Comparison of ENCODE assay signal across 1 cellular context in genomic region chr1:248825909-248826760, GRCh38.
A peak's percentile ranks its signal among the peaks of the same experiment; 100 is the strongest.
TF ChIP-seq lines count a peak whose summit lies in the region.

TSS of gene SH3BP5L (minus strand) at chr1:248825915. CDS start at chr1:248824935, 980 bp downstream.

TF ChIP-seq in GM12878, 131 proteins besides CTCF, POLR2A, EP300 and RAD21 (continued from another document and continues in another):
- TF ChIP-seq, protein P1, sequence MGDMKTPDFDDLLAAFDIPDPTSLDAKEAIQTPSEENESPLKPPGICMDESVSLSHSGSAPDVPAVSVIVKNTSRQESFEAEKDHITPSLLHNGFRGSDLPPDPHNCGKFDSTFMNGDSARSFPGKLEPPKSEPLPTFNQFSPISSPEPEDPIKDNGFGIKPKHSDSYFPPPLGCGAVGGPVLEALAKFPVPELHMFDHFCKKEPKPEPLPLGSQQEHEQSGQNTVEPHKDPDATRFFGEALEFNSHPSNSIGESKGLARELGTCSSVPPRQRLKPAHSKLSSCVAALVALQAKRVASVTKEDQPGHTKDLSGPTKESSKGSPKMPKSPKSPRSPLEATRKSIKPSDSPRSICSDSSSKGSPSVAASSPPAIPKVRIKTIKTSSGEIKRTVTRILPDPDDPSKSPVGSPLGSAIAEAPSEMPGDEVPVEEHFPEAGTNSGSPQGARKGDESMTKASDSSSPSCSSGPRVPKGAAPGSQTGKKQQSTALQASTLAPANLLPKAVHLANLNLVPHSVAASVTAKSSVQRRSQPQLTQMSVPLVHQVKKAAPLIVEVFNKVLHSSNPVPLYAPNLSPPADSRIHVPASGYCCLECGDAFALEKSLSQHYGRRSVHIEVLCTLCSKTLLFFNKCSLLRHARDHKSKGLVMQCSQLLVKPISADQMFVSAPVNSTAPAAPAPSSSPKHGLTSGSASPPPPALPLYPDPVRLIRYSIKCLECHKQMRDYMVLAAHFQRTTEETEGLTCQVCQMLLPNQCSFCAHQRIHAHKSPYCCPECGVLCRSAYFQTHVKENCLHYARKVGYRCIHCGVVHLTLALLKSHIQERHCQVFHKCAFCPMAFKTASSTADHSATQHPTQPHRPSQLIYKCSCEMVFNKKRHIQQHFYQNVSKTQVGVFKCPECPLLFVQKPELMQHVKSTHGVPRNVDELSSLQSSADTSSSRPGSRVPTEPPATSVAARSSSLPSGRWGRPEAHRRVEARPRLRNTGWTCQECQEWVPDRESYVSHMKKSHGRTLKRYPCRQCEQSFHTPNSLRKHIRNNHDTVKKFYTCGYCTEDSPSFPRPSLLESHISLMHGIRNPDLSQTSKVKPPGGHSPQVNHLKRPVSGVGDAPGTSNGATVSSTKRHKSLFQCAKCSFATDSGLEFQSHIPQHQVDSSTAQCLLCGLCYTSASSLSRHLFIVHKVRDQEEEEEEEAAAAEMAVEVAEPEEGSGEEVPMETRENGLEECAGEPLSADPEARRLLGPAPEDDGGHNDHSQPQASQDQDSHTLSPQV (IDR thresholded peaks at IDR 0.05), result peak; percentile 52; the same call in 1 of the 2 replicates
- TF ChIP-seq NBN (IDR thresholded peaks at IDR 0.05) (peak; percentile 84), RBBP5 (conservative IDR thresholded peaks at IDR 0.05) (0 out of 2 replicates have a peak, but pooled peaks have one; percentile 35), ZSCAN29 (IDR thresholded peaks at IDR 0.05) (no peak), MXI1 (IDR thresholded peaks at IDR 0.05; ENCODE audit: low read depth, low read length) (peak; percentile 60; the same call in 1 of the 2 replicates), ZNF24 (IDR thresholded peaks at IDR 0.05) (peak; percentile 46; the same call in 1 of the 2 replicates), MAX (IDR thresholded peaks at IDR 0.05; ENCODE audit: low read depth, low read length) (no peak; the same call in 1 of the 2 replicates), KAT2A (conservative IDR thresholded peaks at IDR 0.05; ENCODE audit: control insufficient read depth, low read depth, low read length) (no peak), EGR1 (IDR thresholded peaks at IDR 0.05; ENCODE audit: borderline replicate concordance in 1 of 2, low read depth in 2 of 2, low read length in 2 of 2) (peak; percentile 56 to 98), HDGF (IDR thresholded peaks at IDR 0.05) (no peak), IRF4 (IDR thresholded peaks at IDR 0.05; ENCODE audit: low read depth, low read length) (no peak), ZNF274 (IDR thresholded peaks at IDR 0.05; ENCODE audit: insufficient read depth, insufficient read length) (no peak), NR2F1 (conservative IDR thresholded peaks at IDR 0.05) (peak; percentile 43; the same call in 1 of the 2 replicates), RUNX3 (IDR thresholded peaks at IDR 0.05; ENCODE audit: low read length) (peak; percentile 77), MYC (IDR thresholded peaks at IDR 0.05; ENCODE audit: insufficient read depth, insufficient read length, insufficient replicate concordance, low read length, severe bottlenecking) (no peak), POLR2AphosphoS5 (IDR thresholded peaks at IDR 0.05; ENCODE audit: low read length) (peak; percentile 65), TCF12 (IDR thresholded peaks at IDR 0.05; ENCODE audit: low read depth, low read length) (no peak), SPI1 (IDR thresholded peaks at IDR 0.05; ENCODE audit: borderline replicate concordance, insufficient read depth, low read depth, low read length) (no peak; the same call in 1 of the 2 replicates), TARDBP (IDR thresholded peaks at IDR 0.05; ENCODE audit: borderline replicate concordance) (no peak), LARP7 (IDR thresholded peaks at IDR 0.05) (peak; percentile 88; the same call in 1 of the 2 replicates), HDAC6 (IDR thresholded peaks at IDR 0.05; ENCODE audit: unreplicated experiment) (no peak), HSF1 (IDR thresholded peaks at IDR 0.05; ENCODE audit: low read depth, low read length) (no peak), STAT1 (conservative IDR thresholded peaks at IDR 0.05) (0 out of 2 replicates have a peak, but pooled peaks have one; percentile 30), SP1 (IDR thresholded peaks at IDR 0.05; ENCODE audit: low read depth, low read length) (peak; percentile 8), FOXK2 (IDR thresholded peaks at IDR 0.05) (peak; percentile 64), SKIL (IDR thresholded peaks at IDR 0.05; ENCODE audit: low read depth, poor library complexity, severe bottlenecking) (peak; percentile 23), BCL11A (IDR thresholded peaks at IDR 0.05; ENCODE audit: low read depth, low read length) (no peak), NRF1 (conservative IDR thresholded peaks at IDR 0.05; ENCODE audit: low read depth, low read length) (no peak; the same call in 1 of the 2 replicates), BHLHE40 (IDR thresholded peaks at IDR 0.05; ENCODE audit: borderline replicate concordance in 1 of 2, low read depth in 2 of 2, low read length in 1 of 2) (no peak; a peak in 1 of 4 replicates), GATAD2B (conservative IDR thresholded peaks at IDR 0.05; ENCODE audit: low read depth) (peak; percentile 62), PAX8 (IDR thresholded peaks at IDR 0.05) (no peak), FOXM1 (IDR thresholded peaks at IDR 0.05; ENCODE audit: low read depth, low read length) (no peak), CEBPZ (IDR thresholded peaks at IDR 0.05; ENCODE audit: low read depth, low read length) (no peak), STAT3 (IDR thresholded peaks at IDR 0.05; ENCODE audit: low read depth, low read length) (no peak)
- TF ChIP-seq, protein P2, sequence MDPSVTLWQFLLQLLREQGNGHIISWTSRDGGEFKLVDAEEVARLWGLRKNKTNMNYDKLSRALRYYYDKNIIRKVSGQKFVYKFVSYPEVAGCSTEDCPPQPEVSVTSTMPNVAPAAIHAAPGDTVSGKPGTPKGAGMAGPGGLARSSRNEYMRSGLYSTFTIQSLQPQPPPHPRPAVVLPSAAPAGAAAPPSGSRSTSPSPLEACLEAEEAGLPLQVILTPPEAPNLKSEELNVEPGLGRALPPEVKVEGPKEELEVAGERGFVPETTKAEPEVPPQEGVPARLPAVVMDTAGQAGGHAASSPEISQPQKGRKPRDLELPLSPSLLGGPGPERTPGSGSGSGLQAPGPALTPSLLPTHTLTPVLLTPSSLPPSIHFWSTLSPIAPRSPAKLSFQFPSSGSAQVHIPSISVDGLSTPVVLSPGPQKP (IDR thresholded peaks at IDR 0.05; ENCODE audit: low read depth, low read length), result no peak; the same call in 1 of the 2 replicates
- TF ChIP-seq, protein P3, sequence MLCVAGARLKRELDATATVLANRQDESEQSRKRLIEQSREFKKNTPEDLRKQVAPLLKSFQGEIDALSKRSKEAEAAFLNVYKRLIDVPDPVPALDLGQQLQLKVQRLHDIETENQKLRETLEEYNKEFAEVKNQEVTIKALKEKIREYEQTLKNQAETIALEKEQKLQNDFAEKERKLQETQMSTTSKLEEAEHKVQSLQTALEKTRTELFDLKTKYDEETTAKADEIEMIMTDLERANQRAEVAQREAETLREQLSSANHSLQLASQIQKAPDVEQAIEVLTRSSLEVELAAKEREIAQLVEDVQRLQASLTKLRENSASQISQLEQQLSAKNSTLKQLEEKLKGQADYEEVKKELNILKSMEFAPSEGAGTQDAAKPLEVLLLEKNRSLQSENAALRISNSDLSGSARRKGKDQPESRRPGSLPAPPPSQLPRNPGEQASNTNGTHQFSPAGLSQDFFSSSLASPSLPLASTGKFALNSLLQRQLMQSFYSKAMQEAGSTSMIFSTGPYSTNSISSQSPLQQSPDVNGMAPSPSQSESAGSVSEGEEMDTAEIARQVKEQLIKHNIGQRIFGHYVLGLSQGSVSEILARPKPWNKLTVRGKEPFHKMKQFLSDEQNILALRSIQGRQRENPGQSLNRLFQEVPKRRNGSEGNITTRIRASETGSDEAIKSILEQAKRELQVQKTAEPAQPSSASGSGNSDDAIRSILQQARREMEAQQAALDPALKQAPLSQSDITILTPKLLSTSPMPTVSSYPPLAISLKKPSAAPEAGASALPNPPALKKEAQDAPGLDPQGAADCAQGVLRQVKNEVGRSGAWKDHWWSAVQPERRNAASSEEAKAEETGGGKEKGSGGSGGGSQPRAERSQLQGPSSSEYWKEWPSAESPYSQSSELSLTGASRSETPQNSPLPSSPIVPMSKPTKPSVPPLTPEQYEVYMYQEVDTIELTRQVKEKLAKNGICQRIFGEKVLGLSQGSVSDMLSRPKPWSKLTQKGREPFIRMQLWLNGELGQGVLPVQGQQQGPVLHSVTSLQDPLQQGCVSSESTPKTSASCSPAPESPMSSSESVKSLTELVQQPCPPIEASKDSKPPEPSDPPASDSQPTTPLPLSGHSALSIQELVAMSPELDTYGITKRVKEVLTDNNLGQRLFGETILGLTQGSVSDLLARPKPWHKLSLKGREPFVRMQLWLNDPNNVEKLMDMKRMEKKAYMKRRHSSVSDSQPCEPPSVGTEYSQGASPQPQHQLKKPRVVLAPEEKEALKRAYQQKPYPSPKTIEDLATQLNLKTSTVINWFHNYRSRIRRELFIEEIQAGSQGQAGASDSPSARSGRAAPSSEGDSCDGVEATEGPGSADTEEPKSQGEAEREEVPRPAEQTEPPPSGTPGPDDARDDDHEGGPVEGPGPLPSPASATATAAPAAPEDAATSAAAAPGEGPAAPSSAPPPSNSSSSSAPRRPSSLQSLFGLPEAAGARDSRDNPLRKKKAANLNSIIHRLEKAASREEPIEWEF (IDR thresholded peaks at IDR 0.05; ENCODE audit: insufficient replicate concordance, low read depth, low read length), result no peak
- TF ChIP-seq, protein P4, sequence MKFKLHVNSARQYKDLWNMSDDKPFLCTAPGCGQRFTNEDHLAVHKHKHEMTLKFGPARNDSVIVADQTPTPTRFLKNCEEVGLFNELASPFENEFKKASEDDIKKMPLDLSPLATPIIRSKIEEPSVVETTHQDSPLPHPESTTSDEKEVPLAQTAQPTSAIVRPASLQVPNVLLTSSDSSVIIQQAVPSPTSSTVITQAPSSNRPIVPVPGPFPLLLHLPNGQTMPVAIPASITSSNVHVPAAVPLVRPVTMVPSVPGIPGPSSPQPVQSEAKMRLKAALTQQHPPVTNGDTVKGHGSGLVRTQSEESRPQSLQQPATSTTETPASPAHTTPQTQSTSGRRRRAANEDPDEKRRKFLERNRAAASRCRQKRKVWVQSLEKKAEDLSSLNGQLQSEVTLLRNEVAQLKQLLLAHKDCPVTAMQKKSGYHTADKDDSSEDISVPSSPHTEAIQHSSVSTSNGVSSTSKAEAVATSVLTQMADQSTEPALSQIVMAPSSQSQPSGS (IDR thresholded peaks at IDR 0.05; ENCODE audit: low read length), result no peak
- TF ChIP-seq, protein P5, sequence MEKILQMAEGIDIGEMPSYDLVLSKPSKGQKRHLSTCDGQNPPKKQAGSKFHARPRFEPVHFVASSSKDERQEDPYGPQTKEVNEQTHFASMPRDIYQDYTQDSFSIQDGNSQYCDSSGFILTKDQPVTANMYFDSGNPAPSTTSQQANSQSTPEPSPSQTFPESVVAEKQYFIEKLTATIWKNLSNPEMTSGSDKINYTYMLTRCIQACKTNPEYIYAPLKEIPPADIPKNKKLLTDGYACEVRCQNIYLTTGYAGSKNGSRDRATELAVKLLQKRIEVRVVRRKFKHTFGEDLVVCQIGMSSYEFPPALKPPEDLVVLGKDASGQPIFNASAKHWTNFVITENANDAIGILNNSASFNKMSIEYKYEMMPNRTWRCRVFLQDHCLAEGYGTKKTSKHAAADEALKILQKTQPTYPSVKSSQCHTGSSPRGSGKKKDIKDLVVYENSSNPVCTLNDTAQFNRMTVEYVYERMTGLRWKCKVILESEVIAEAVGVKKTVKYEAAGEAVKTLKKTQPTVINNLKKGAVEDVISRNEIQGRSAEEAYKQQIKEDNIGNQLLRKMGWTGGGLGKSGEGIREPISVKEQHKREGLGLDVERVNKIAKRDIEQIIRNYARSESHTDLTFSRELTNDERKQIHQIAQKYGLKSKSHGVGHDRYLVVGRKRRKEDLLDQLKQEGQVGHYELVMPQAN (conservative IDR thresholded peaks at IDR 0.05), result peak; percentile 85
